Comparison of ENCODE assay signal across 1 cellular context in genomic region chr16:17469742-17470001, GRCh38.
TF ChIP-seq lines count a peak whose summit lies in the region.

No MANE protein-coding gene starts in this region.

TF ChIP-seq in SK-N-SH treated with all-trans-retinoic acid at 6 μM for 48 hours, 23 proteins besides CTCF, POLR2A, EP300 and RAD21 (continued from another document):
- TF ChIP-seq, protein P1, sequence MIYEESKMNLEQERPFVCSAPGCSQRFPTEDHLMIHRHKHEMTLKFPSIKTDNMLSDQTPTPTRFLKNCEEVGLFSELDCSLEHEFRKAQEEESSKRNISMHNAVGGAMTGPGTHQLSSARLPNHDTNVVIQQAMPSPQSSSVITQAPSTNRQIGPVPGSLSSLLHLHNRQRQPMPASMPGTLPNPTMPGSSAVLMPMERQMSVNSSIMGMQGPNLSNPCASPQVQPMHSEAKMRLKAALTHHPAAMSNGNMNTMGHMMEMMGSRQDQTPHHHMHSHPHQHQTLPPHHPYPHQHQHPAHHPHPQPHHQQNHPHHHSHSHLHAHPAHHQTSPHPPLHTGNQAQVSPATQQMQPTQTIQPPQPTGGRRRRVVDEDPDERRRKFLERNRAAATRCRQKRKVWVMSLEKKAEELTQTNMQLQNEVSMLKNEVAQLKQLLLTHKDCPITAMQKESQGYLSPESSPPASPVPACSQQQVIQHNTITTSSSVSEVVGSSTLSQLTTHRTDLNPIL (CRISPR knock-in tag; IDR thresholded peaks at IDR 0.05; ENCODE audit: low read depth) = no peak
- TF ChIP-seq SNAI2 (CRISPR knock-in tag; IDR thresholded peaks at IDR 0.05) = no peak
- TF ChIP-seq ESRRG (CRISPR knock-in tag; IDR thresholded peaks at IDR 0.05) = no peak
- TF ChIP-seq RARB (CRISPR knock-in tag; IDR thresholded peaks at IDR 0.05) = no peak
